In the genomic region with DNA sequence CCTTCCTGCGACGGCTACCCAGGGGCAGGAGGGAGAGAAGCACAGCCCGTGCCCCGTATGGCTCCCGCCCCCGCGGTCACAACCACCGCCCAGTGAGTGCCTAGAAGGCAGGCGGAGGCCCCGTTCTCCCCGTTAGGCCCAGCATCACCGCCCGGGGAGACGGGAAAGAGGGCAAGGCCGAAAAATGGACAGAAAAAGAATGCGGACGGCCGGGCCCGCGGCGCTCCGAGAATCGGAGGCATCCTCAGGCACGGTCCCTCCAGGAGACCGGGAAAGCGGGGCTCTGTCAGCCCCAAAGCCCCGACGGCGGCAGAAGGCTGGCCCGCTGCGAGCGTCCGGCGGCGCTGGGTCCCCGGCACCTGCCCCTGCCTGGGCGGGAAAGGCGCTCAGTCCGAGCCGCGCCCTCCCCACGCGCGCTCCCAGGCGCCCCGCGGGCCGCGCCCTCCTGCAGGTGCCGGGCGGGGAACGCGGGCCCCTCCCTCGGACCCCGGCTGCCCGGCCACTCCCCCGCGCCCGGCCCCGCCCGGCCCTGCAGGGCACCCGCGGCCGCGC, we compare ENCODE assay signal across 8 cellular contexts. TPM values are rescaled to one million over a fixed set of nuclear protein-coding genes. Genes with fewer than 3 reads are reported as not detected.
DNase-seq lines count a peak whose midpoint lies in the region; ATAC-seq and TF ChIP-seq lines count a peak whose summit lies in the region.

No MANE protein-coding gene starts in this region.

- H2AK5ac ChIP-seq in H9 (ENCODE audit: insufficient read length, low read length) = no peak overlapping the region

- peak overlapping the region; percentile 70 for H3K9ac ChIP-seq in H9 (ENCODE audit: extremely low read depth, insufficient read length, low read length)
- peak overlapping the region; percentile 49 for H3K9ac ChIP-seq in iPS-15b (ENCODE audit: low read depth, low read length)
- peak overlapping the region; percentile 62 for H3K9ac ChIP-seq in smooth muscle cell (ENCODE audit: low read depth)

- H2BK20ac ChIP-seq in H9 (ENCODE audit: low read depth, low read length, poor library complexity, severe bottlenecking) = no peak overlapping the region

- ATAC-seq in activated naive CD8-positive, alpha-beta T cell treated with anti-CD3 and anti-CD28 coated beads, Interleukin-2, amount 50 U/mL, for 24 hours = peak; percentile 42

- TF ChIP-seq CTCF in H9 (conservative IDR thresholded peaks at IDR 0.05) = no peak
- no peak for TF ChIP-seq CTCF in smooth muscle cell (IDR thresholded peaks at IDR 0.05; ENCODE audit: borderline replicate concordance, insufficient read depth, poor library complexity, severe bottlenecking)

- H3K23me2 ChIP-seq in H9 (ENCODE audit: insufficient read length, low read depth, low read length, poor library complexity, severe bottlenecking) = peaks cover 17% of the 10 kb centered on the region

- H3K4me1 Mint-ChIP-seq in H9 = peaks cover 13 to 17% of the 10 kb centered on the region in 2 experiments
- H3K4me1 Mint-ChIP-seq in activated naive CD8-positive, alpha-beta T cell treated with anti-CD3 and anti-CD28 coated beads, Interleukin-2, amount 50 U/mL, for 24 hours = peaks cover 27% of the 10 kb centered on the region

- H3K36me3 ChIP-seq in iPS-15b (ENCODE audit: control insufficient read depth, insufficient read depth, low read length) (no peaks in the 10 kb centered on the region), smooth muscle cell (ENCODE audit: low read depth) (no peaks in the 10 kb centered on the region)

- H2BK12ac ChIP-seq in H9 (ENCODE audit: insufficient read length, low read depth, low read length) = no peak overlapping the region

- H4K20me1 ChIP-seq in H9 (ENCODE audit: control insufficient read depth, insufficient read depth, insufficient read length) = no peaks in the 10 kb centered on the region
- H4K20me1 ChIP-seq in smooth muscle cell (ENCODE audit: low read depth) = peaks cover 49% of the 10 kb centered on the region

- no peak overlapping the region for H4K91ac ChIP-seq in H9 (ENCODE audit: insufficient read length, low read depth, low read length)

- peak overlapping the region in 1 of 3 experiments; percentile 50; a peak in 1 of 7 replicates for H3K27ac Mint-ChIP-seq in H9
- peak overlapping the region; percentile 94 for H3K27ac Mint-ChIP-seq in activated naive CD8-positive, alpha-beta T cell treated with anti-CD3 and anti-CD28 coated beads, Interleukin-2, amount 50 U/mL, for 24 hours

- no peaks in the 10 kb centered on the region for H3K27me3 ChIP-seq in H9 (ENCODE audit: insufficient read depth, low read length)
- H3K27me3 ChIP-seq in iPS-15b (ENCODE audit: control insufficient read depth, insufficient read depth, low read length) = no peaks in the 10 kb centered on the region
- H3K27me3 ChIP-seq in smooth muscle cell (ENCODE audit: low read depth) = no peaks in the 10 kb centered on the region

- peak overlapping the region; percentile 16; the same call in 1 of the 2 replicates for H3K14ac ChIP-seq in H9 (ENCODE audit: insufficient read depth, low read length)

- no peak overlapping the region for H2BK120ac ChIP-seq in H9 (ENCODE audit: low read depth, low read length, poor library complexity, severe bottlenecking)

- no peak for DNase-seq in H9
- DNase-seq in NCI-H748 (lab: John Stamatoyannopoulos, UW; ENCODE audit: unreplicated experiment) = peak; percentile 63
- DNase-seq in activated naive CD8-positive, alpha-beta T cell treated with anti-CD3 and anti-CD28 coated beads, Interleukin-2, amount 50 U/mL, for 24 hours = peak; percentile 65
- no peak for DNase-seq in smooth muscle cell (lab: John Stamatoyannopoulos, UW; ENCODE audit: unreplicated experiment)
- DNase-seq in H4 (ENCODE audit: low spot score) = no peak
- DNase-seq in 8988T = no peak

- H3K4me2 ChIP-seq in H9 (ENCODE audit: insufficient read depth, insufficient read length, low read length) (peak overlapping the region; percentile 69), smooth muscle cell (peak overlapping the region; percentile 83)

- H3K18ac ChIP-seq in H9 (ENCODE audit: insufficient read length, low read depth, low read length) = peak overlapping the region; percentile 34

- H3K4ac ChIP-seq in H9 (ENCODE audit: low read depth, low read length) = no peak overlapping the region

- H3K79me1 ChIP-seq in H9 (ENCODE audit: insufficient read depth, low read depth, low read length, poor library complexity, severe bottlenecking) = peaks cover 7% of the 10 kb centered on the region

- H3K9me3 Mint-ChIP-seq in H9 = no peaks in the 10 kb centered on the region
- H3K9me3 Mint-ChIP-seq in activated naive CD8-positive, alpha-beta T cell treated with anti-CD3 and anti-CD28 coated beads, Interleukin-2, amount 50 U/mL, for 24 hours = no peaks in the 10 kb centered on the region

- H3K27me3 Mint-ChIP-seq in H9 (ENCODE audit: low read depth) = no peaks in the 10 kb centered on the region; the same call in 1 of the 2 replicates
- H3K27me3 Mint-ChIP-seq in activated naive CD8-positive, alpha-beta T cell treated with anti-CD3 and anti-CD28 coated beads, Interleukin-2, amount 50 U/mL, for 24 hours = no peaks in the 10 kb centered on the region

- peak overlapping the region; percentile 82 to 91 for H3K4me3 Mint-ChIP-seq in H9
- peak overlapping the region; percentile 88 for H3K4me3 Mint-ChIP-seq in activated naive CD8-positive, alpha-beta T cell treated with anti-CD3 and anti-CD28 coated beads, Interleukin-2, amount 50 U/mL, for 24 hours

- H4K5ac ChIP-seq in H9 (ENCODE audit: insufficient read length, low read depth, low read length) = no peak overlapping the region

- H3K79me2 ChIP-seq in H9 (ENCODE audit: insufficient read depth, low read length) (peaks cover 8% of the 10 kb centered on the region; the same call in 1 of the 2 replicates), smooth muscle cell (ENCODE audit: low read depth) (peaks cover 51% of the 10 kb centered on the region)

- no peak overlapping the region for H4K8ac ChIP-seq in H9 (replicated peaks; ENCODE audit: insufficient read length, low read depth, low read length)

- peak overlapping the region; percentile 95 for H3K4me3 ChIP-seq in GM08714 (ENCODE audit: low read length)
- peak overlapping the region; percentile 76 for H3K4me3 ChIP-seq in iPS-15b (ENCODE audit: low read depth, low read length)
- H3K4me3 ChIP-seq in smooth muscle cell = peak overlapping the region; percentile 69

- H2AFZ ChIP-seq in H9 (ENCODE audit: low read length) (no peak overlapping the region), smooth muscle cell (ENCODE audit: low read depth) (no peak overlapping the region)

- H2BK15ac ChIP-seq in H9 (ENCODE audit: low read depth, low read length) = no peak overlapping the region

- H2BK5ac ChIP-seq in H9 (ENCODE audit: insufficient read length, low read length) = no peak overlapping the region

- H3F3A ChIP-seq in smooth muscle cell (ENCODE audit: low read depth) = peaks cover 6% of the 10 kb centered on the region

- H3T11ph ChIP-seq in H9 (ENCODE audit: low read length) = no peak overlapping the region

- WGBS in H9 (ENCODE audit: extremely low coverage, insufficient read length, low lambda C conversion rate) = no CpG with 5 or more reads among the region's 65 CpGs
- WGBS in smooth muscle cell (ENCODE audit: low lambda C conversion rate) = 1% methylated on average over 39 of the region's 65 CpGs

- H3K56ac ChIP-seq in H9 (ENCODE audit: insufficient read length, low read depth, low read length) = no peak overlapping the region

- H3K4me1 ChIP-seq in H9 (ENCODE audit: insufficient read depth, low read length) (peaks cover 3% of the 10 kb centered on the region; the same call in 1 of the 2 replicates), iPS-15b (ENCODE audit: control insufficient read depth, insufficient read depth, low read length) (no peaks in the 10 kb centered on the region), smooth muscle cell (ENCODE audit: low read depth) (peaks cover 17% of the 10 kb centered on the region)

- H3K27ac ChIP-seq in H9 (ENCODE audit: insufficient read length, low read depth, low read length) (no peak overlapping the region), smooth muscle cell (ENCODE audit: low read depth) (peak overlapping the region; percentile 63)

- no peaks in the 10 kb centered on the region for H3K9me3 ChIP-seq in H9 (ENCODE audit: control insufficient read depth, low read depth, low read length)
- no peaks in the 10 kb centered on the region for H3K9me3 ChIP-seq in iPS-15b (ENCODE audit: control insufficient read depth, insufficient read depth, low read length)
- H3K9me3 ChIP-seq in smooth muscle cell (replicated peaks; ENCODE audit: low read depth) = no peaks in the 10 kb centered on the region

- H3K36me3 Mint-ChIP-seq in H9 (ENCODE audit: insufficient read depth in 1 of 3, low read depth in 3 of 3) = peaks cover 0 to 6% (median 0%) of the 10 kb centered on the region in 3 experiments; a peak in 4 of 7 replicates
- H3K36me3 Mint-ChIP-seq in activated naive CD8-positive, alpha-beta T cell treated with anti-CD3 and anti-CD28 coated beads, Interleukin-2, amount 50 U/mL, for 24 hours (ENCODE audit: low read depth) = peaks cover 2% of the 10 kb centered on the region

- no peak overlapping the region for H3K23ac ChIP-seq in H9 (ENCODE audit: insufficient read length, low read depth, low read length)

RNA-seq across cellular contexts. Expression of a gene that starts 0.4 kb away (rescaled TPM):
- total RNA-seq in H9 (2021) (117 and 118 TPM in 2 replicates), smooth muscle cell (85.1 and 85.8 TPM in 2 replicates)
- polyA plus RNA-seq in smooth muscle cell = 194 and 208 TPM in 2 replicates
- total RNA-seq in H4 (2014; rRNA removed; shearing (Covaris generic)) = 13.7 and 14.9 TPM in 2 replicates

RNA-seq across cellular contexts. Expression of a gene that starts 2.2 kb away (rescaled TPM):
- total RNA-seq in H9 (2021) = 0.15 and 0.22 TPM in 2 replicates
- 0.58 and 3.1 TPM in 2 replicates for total RNA-seq in smooth muscle cell
- 0.79 and 1.6 TPM in 2 replicates for polyA plus RNA-seq in smooth muscle cell
- total RNA-seq in H4 (2014; rRNA removed; shearing (Covaris generic)) = not detected in 2 replicates

RNA-seq across cellular contexts. Expression of a gene that starts 27.7 kb away (rescaled TPM):
- total RNA-seq in H9 (2021) (364 and 366 TPM in 2 replicates), smooth muscle cell (1,406 and 1,593 TPM in 2 replicates)
- 1,326 and 1,526 TPM in 2 replicates for polyA plus RNA-seq in smooth muscle cell
- total RNA-seq in H4 (2014; rRNA removed; shearing (Covaris generic)) = 921 and 1,439 TPM in 2 replicates

RNA-seq across cellular contexts. Expression of a gene that starts 28.7 kb away (rescaled TPM):
- total RNA-seq in H9 (2021) = 0.24 and 0.26 TPM in 2 replicates
- not detected in 2 replicates for total RNA-seq in smooth muscle cell
- 0.58 TPM in 1 of 2 replicates, not detected in the other for polyA plus RNA-seq in smooth muscle cell
- not detected in 2 replicates for total RNA-seq in H4 (2014; rRNA removed; shearing (Covaris generic))

RNA-seq across cellular contexts. Expression of a gene that starts 38.5 kb away (rescaled TPM):
- total RNA-seq in H9 (2021) (247 and 255 TPM in 2 replicates), smooth muscle cell (67.6 and 256 TPM in 2 replicates)
- 353 and 360 TPM in 2 replicates for polyA plus RNA-seq in smooth muscle cell
- total RNA-seq in H4 (2014; rRNA removed; shearing (Covaris generic)) = 78.2 and 78.9 TPM in 2 replicates

Comparison
In these comparisons a context has a peak if more than half of its experiments do, and no peak if none do; other contexts are left out.
1. DNase-seq: peak in NCI-H748 (single experiment) and activated naive CD8-positive, alpha-beta T cell treated with anti-CD3 and anti-CD28 coated beads, Interleukin-2, amount 50 U/mL, for 24 hours (single experiment); none in H9 (single experiment), smooth muscle cell (single experiment), H4 (single experiment) and 8988T (single experiment).
2. Peak in every context shown above with its lines, with median percentiles within 50 percentile points of each other: H3K4me3 ChIP-seq and H3K9ac ChIP-seq.